Comparison of ENCODE assay signal across 19 cellular contexts in the genomic region with DNA sequence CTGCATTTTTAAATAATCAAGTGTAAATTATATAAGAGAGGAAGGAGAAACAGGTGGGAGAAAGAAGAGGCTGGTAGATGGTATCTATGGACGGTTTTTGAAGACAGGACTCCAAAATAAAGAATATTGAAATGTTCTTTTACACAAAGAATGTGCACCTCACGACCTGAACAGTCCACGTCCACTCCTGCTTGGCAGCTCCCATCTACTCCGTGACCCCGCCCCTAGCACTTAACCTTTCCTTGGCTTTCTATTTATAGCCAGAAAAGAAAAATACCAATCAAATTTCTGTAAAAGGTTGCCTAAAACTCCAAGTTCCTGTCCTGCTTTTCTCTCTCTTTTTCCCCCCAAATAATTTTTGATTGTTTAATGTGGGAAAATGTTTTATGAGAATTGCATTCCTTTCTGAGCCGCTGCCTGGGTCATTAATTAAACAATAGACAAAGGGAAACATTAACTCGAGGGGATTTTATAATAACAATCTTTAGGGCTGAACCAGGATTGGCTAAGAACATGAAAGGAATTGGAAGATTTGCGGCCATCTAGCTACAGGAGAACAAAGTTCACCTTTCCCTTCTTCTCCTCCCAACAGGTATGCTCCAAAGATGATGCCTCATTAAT.
"Had no signal": no experiment of that assay in that cellular context is flagged by ENCODE, and none has a peak within 500 bp of the region (broad histone marks: within the 10 kb centered on the region; RNA-seq: fewer than 3 reads in every experiment).

No MANE protein-coding gene starts in this region.

- H3K27ac Mint-ChIP-seq: activated CD4-positive, alpha-beta memory T cell treated with anti-CD3 and anti-CD28 coated beads, Interleukin-2, amount 10 ng/mL, durations not matched to agents 7 days and 5 days; activated naive CD4-positive, alpha-beta T cell treated with anti-CD3 and anti-CD28 coated beads, Interleukin-2, amount 50 U/mL, for 24 hours; activated T-cell treated with anti-CD3 and anti-CD28 coated beads, Interleukin-2, amount 50 U/mL, for 24 hours; immature natural killer cell; naive thymus-derived CD8-positive, alpha-beta T cell; stimulated activated naive CD8-positive, alpha-beta T cell treated with anti-CD3 and anti-CD28 coated beads, Interleukin-15, amount 100 ng/mL, for 72 hours; T-helper 1 cell treated with Interleukin-12 subunit alpha and Interleukin-12 subunit beta and Interleukin-4 antibody, amounts not matched to agents 30 μg/mL and 1 μg/mL, for 36 hours had no signal

- H3K36me3 ChIP-seq: adrenal gland, upper lobe of right lung had no signal

- H3K27me3 Mint-ChIP-seq: activated naive CD4-positive, alpha-beta T cell treated with anti-CD3 and anti-CD28 coated beads, Interleukin-2, amount 50 U/mL, for 24 hours; activated T-cell treated with anti-CD3 and anti-CD28 coated beads, Interleukin-2, amount 50 U/mL, for 24 hours; stimulated activated naive CD8-positive, alpha-beta T cell treated with anti-CD3 and anti-CD28 coated beads, Interleukin-15, amount 100 ng/mL, for 72 hours had no signal

- H3K4me1 Mint-ChIP-seq: immature natural killer cell; stimulated activated naive CD8-positive, alpha-beta T cell treated with anti-CD3 and anti-CD28 coated beads, Interleukin-15, amount 100 ng/mL, for 72 hours had no signal

- H3K4me1 ChIP-seq: adrenal gland, upper lobe of right lung had no signal

- DNase-seq: activated CD4-positive, alpha-beta memory T cell treated with anti-CD3 and anti-CD28 coated beads, Interleukin-2, amount 10 ng/mL, durations not matched to agents 7 days and 5 days; activated CD4-positive, alpha-beta T cell treated with anti-CD3 and anti-CD28 coated beads for 4 hours; activated effector memory CD4-positive, alpha-beta T cell treated with Interleukin-2 at 50 U/mL for 16 hours; activated T-cell treated with anti-CD3 and anti-CD28 coated beads, Interleukin-2, amount 50 U/mL, for 24 hours; adrenal gland; caudate nucleus; foreskin keratinocyte; immature natural killer cell; left colon; mammary epithelial cell; naive thymus-derived CD8-positive, alpha-beta T cell; right cardiac atrium; stimulated activated naive CD8-positive, alpha-beta T cell treated with anti-CD3 and anti-CD28 coated beads, Interleukin-15, amount 100 ng/mL, for 72 hours; testis; upper lobe of right lung had no signal

- H3K27me3 ChIP-seq: adrenal gland, foreskin keratinocyte, testis, upper lobe of right lung had no signal

- ATAC-seq: foreskin keratinocyte; naive thymus-derived CD8-positive, alpha-beta T cell; SK-N-SH treated with all-trans-retinoic acid at 6 μM for 48 hours; stimulated activated naive CD8-positive, alpha-beta T cell treated with anti-CD3 and anti-CD28 coated beads, Interleukin-15, amount 100 ng/mL, for 72 hours had no signal

- H3K4me3 Mint-ChIP-seq: activated CD4-positive, alpha-beta memory T cell treated with anti-CD3 and anti-CD28 coated beads, Interleukin-2, amount 10 ng/mL, durations not matched to agents 7 days and 5 days; activated naive CD4-positive, alpha-beta T cell treated with anti-CD3 and anti-CD28 coated beads, Interleukin-2, amount 50 U/mL, for 24 hours; activated T-cell treated with anti-CD3 and anti-CD28 coated beads, Interleukin-2, amount 50 U/mL, for 24 hours; immature natural killer cell; naive thymus-derived CD8-positive, alpha-beta T cell; stimulated activated naive CD8-positive, alpha-beta T cell treated with anti-CD3 and anti-CD28 coated beads, Interleukin-15, amount 100 ng/mL, for 72 hours; T-helper 1 cell treated with Interleukin-12 subunit alpha and Interleukin-12 subunit beta and Interleukin-4 antibody, amounts not matched to agents 30 μg/mL and 1 μg/mL, for 36 hours had no signal

- H3K36me3 Mint-ChIP-seq: activated naive CD4-positive, alpha-beta T cell treated with anti-CD3 and anti-CD28 coated beads, Interleukin-2, amount 50 U/mL, for 24 hours; immature natural killer cell; naive thymus-derived CD8-positive, alpha-beta T cell had no signal

- H3K4me3 ChIP-seq: adrenal gland, mucosa of descending colon, testis, upper lobe of right lung had no signal

- H3K9me3 ChIP-seq: adrenal gland, mucosa of descending colon, testis, upper lobe of right lung had no signal

- H3K27ac ChIP-seq: adrenal gland, foreskin keratinocyte, testis, upper lobe of right lung had no signal
